ENCODE assay signal across 2 cellular contexts in genomic region chr1:77467741-77468140, GRCh38.
TF ChIP-seq lines count a peak whose summit lies in the region.

No MANE protein-coding gene starts in this region.

TF ChIP-seq in HEK293T, 16 proteins besides CTCF, POLR2A, EP300 and RAD21 (continued from another document):
- no peak for TF ChIP-seq BHLHE40 (IDR thresholded peaks at IDR 0.05; ENCODE audit: borderline replicate concordance)
- TF ChIP-seq ARNT (IDR thresholded peaks at IDR 0.05) = no peak
- TF ChIP-seq CTBP1 (IDR thresholded peaks at IDR 0.05; ENCODE audit: borderline replicate concordance) = no peak
- no peak for TF ChIP-seq ZNF384 (IDR thresholded peaks at IDR 0.05)
- no peak for TF ChIP-seq ELF4 (IDR thresholded peaks at IDR 0.05)
- TF ChIP-seq L3MBTL2 (conservative IDR thresholded peaks at IDR 0.05) = no peak
- TF ChIP-seq SP1 (IDR thresholded peaks at IDR 0.05) = no peak
- no peak for TF ChIP-seq FOXK2 (IDR thresholded peaks at IDR 0.05)
- no peak for TF ChIP-seq FOXM1 (IDR thresholded peaks at IDR 0.05; ENCODE audit: borderline replicate concordance)

TF ChIP-seq in GM23338, 12 proteins besides CTCF, POLR2A, EP300 and RAD21:
- TF ChIP-seq REST (IDR thresholded peaks at IDR 0.05; ENCODE audit: unreplicated experiment) = no peak
- no peak for TF ChIP-seq ZNF331 (CRISPR knock-in tag; IDR thresholded peaks at IDR 0.05; ENCODE audit: low read depth)
- no peak for TF ChIP-seq NANOG (IDR thresholded peaks at IDR 0.05; ENCODE audit: borderline replicate concordance)
- TF ChIP-seq EZH2 (IDR thresholded peaks at IDR 0.05; ENCODE audit: low read depth, unreplicated experiment) = no peak
- TF ChIP-seq ZNF462 (CRISPR knock-in tag; IDR thresholded peaks at IDR 0.05) = no peak
- TF ChIP-seq STAT1 (IDR thresholded peaks at IDR 0.05; ENCODE audit: unreplicated experiment) = no peak
- no peak for TF ChIP-seq ETS1 (IDR thresholded peaks at IDR 0.05)
- TF ChIP-seq JUNB (IDR thresholded peaks at IDR 0.05; ENCODE audit: unreplicated experiment) = no peak
- no peak for TF ChIP-seq ZNF114 (CRISPR knock-in tag; IDR thresholded peaks at IDR 0.05)
- TF ChIP-seq POLR2AphosphoS5 (IDR thresholded peaks at IDR 0.05; ENCODE audit: low read depth) = no peak
- no peak for TF ChIP-seq EZH2phosphoT487 (IDR thresholded peaks at IDR 0.05; ENCODE audit: unreplicated experiment)
- no peak for TF ChIP-seq CREB1 (CRISPR knock-in tag; IDR thresholded peaks at IDR 0.05; ENCODE audit: low read depth)
